In the genomic region with DNA sequence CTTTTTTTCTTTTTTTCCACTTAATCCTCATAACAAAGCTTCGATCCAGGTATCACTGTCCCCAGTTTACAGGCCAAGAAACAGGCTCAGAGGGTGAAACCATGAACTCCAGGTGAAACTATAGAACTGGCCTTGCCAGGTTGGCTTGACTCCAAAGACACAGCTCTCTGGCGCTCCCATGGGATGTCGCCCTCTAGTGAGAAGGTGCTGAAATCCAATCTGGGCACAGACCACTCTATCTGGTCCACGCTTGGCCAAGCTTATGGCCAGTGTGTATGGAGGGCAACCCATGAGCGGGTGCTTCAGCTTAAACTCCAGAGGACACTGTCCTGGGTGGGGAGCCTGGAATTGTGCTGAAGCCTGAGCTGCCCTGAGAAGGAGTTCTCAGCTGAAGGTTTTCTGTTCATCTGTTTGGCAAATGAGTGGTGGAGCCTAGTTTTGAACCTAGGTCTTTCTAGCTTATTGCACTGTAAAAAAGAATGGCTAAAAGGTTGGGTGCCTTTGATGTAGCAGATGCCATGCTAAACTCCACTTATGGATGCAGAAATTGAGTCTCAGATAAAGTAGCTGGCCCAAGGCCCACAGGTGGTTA, we compare ENCODE assay signal across 9 cellular contexts.
DNase-seq lines count a peak whose midpoint lies in the region; ATAC-seq, FAIRE-seq and TF ChIP-seq lines count a peak whose summit lies in the region.
"Had no signal": no experiment of that assay in that cellular context is flagged by ENCODE, and none has a peak within 500 bp of the region (broad histone marks: within the 10 kb centered on the region; RNA-seq: fewer than 3 reads in every experiment).

No MANE protein-coding gene starts in this region.

- H3K4me3 Mint-ChIP-seq in nephron progenitor cell (no peak overlapping the region), T-cell (no peak overlapping the region)
- H3K4me3 Mint-ChIP-seq: central memory CD8-positive, alpha-beta T cell had no signal

- no peak overlapping the region for H3K27ac Mint-ChIP-seq in nephron progenitor cell
- H3K27ac Mint-ChIP-seq in T-cell: no peak overlapping the region

- DNase-seq in NCI-H1436 (lab: John Stamatoyannopoulos, UW) (peak; percentile 41), NCI-H1436 treated with DMSO at 0.1 percent for 48 hours (lab: John Stamatoyannopoulos, UW) (no peak), Karpas-422 (peak; percentile 81), GM12878 (ENCODE audit: low read depth, low spot score) (no peak), nephron progenitor cell (peak; percentile 25), NCI-H774 (lab: John Stamatoyannopoulos, UW) (no peak), T-cell (no peak)

- TF ChIP-seq CTCF in GM12878 (IDR thresholded peaks at IDR 0.05 in 2 of 3, conservative IDR thresholded peaks at IDR 0.05 in 1 of 3; ENCODE audit: control insufficient read depth in 2 of 3, extremely low read depth in 1 of 3, insufficient read depth in 1 of 3, low read depth in 3 of 3, low read length in 3 of 3) (peak; percentile 28 to 34 (median 34); a peak in 5 of 6 replicates), nephron progenitor cell (IDR thresholded peaks at IDR 0.05) (no peak)

- peak overlapping the region; percentile 5; the same call in 1 of the 2 replicates for H3K27ac ChIP-seq in Karpas-422 (ENCODE audit: low read length)
- no peak overlapping the region for H3K27ac ChIP-seq in GM12878 (ENCODE audit: control insufficient read depth, insufficient read depth)

- H3K9ac ChIP-seq in Karpas-422 (ENCODE audit: low read length) (no peak overlapping the region), GM12878 (ENCODE audit: control insufficient read depth, insufficient read depth, low read length) (no peak overlapping the region)

- H3K27me3 ChIP-seq in Karpas-422 (ENCODE audit: low read length) (no peaks in the 10 kb centered on the region), GM12878 (replicated peaks in 1 of 2; ENCODE audit: control insufficient read depth in 2 of 2, insufficient read depth in 2 of 2, low read length in 1 of 2) (no peaks in the 10 kb centered on the region)

- H3K4me2 ChIP-seq in Karpas-422 (ENCODE audit: low read depth, low read length, poor library complexity, severe bottlenecking): no peak overlapping the region
- H3K4me2 ChIP-seq in GM12878 (ENCODE audit: control insufficient read depth, insufficient read depth): no peak overlapping the region

- H3K9me3 Mint-ChIP-seq in nephron progenitor cell (peaks cover 4% of the 10 kb centered on the region), T-cell (no peaks in the 10 kb centered on the region)
- H3K9me3 Mint-ChIP-seq: central memory CD8-positive, alpha-beta T cell had no signal

- H3K4me3 ChIP-seq in Karpas-422 (ENCODE audit: low read length): no peak overlapping the region
- no peak overlapping the region for H3K4me3 ChIP-seq in GM12878

- no peak for TF ChIP-seq RAD21 in GM12878 (IDR thresholded peaks at IDR 0.05; ENCODE audit: insufficient read depth, low read depth, low read length)

- H3K4me1 ChIP-seq in Karpas-422 (ENCODE audit: low read length): peaks cover 53% of the 10 kb centered on the region
- H3K4me1 ChIP-seq in GM12878 (ENCODE audit: control insufficient read depth, insufficient read depth, low read length): no peaks in the 10 kb centered on the region

- H3K9me3 ChIP-seq in Karpas-422 (ENCODE audit: low read length) (no peaks in the 10 kb centered on the region), GM12878 (replicated peaks; ENCODE audit: control insufficient read depth, insufficient read depth, low read length) (no peaks in the 10 kb centered on the region)

- no peak for FAIRE-seq in GM12878 (lab: Jason Lieb, UNC)

- intact Hi-C loops in GM12878 (cut with micrococcal nuclease; ENCODE audit: unreplicated experiment): no loop called here

- no peak for TF ChIP-seq POLR2A in GM12878 (IDR thresholded peaks at IDR 0.05; ENCODE audit: low read depth, low read length)

- no peaks in the 10 kb centered on the region for H3K9me2 ChIP-seq in Karpas-422 (replicated peaks; ENCODE audit: insufficient read depth, low read length)

- H2AFZ ChIP-seq in Karpas-422 (ENCODE audit: low read length) (no peak overlapping the region), GM12878 (ENCODE audit: control insufficient read depth, low read depth, low read length) (no peak overlapping the region)

- H4K20me1 ChIP-seq in Karpas-422 (ENCODE audit: insufficient read depth, low read depth, low read length) (no peaks in the 10 kb centered on the region), GM12878 (ENCODE audit: control insufficient read depth, insufficient read depth) (no peaks in the 10 kb centered on the region)

- H3K4me1 Mint-ChIP-seq in nephron progenitor cell (peaks cover 23% of the 10 kb centered on the region), T-cell (peaks cover 0 to 6% (median 2%) of the 10 kb centered on the region in 3 donors)

- in situ Hi-C loops in GM12878 (cut with MboI): no loop called here

- POLR2A ChIA-PET in GM12878 (lab: Charles Lee) (no interaction called here), T-cell (lab: Charles Lee) (no interaction called here)

- H3K36me3 ChIP-seq in Karpas-422 (ENCODE audit: insufficient read depth, low read length) (peaks cover 71% of the 10 kb centered on the region), GM12878 (ENCODE audit: control insufficient read depth in 2 of 2, insufficient read depth in 2 of 2, low read length in 1 of 2) (no peaks in the 10 kb centered on the region; a peak in 1 of 4 replicates)

- SMC1A ChIA-PET in GM12878 (lab: Charles Lee; ENCODE audit: uncharacterized antibody, unreplicated experiment): interaction anchor here (0.6 to 1.4 kb wide), 3 partner anchors 16 to 1581 kb away, joined by 3 to 4 read pairs (median 3); no protein-coding TSS in a partner anchor

- 83% methylated on average over 5 of the region's 5 CpGs for WGBS in GM12878 (ENCODE audit: insufficient coverage, insufficient replicate concordance, low lambda C conversion rate, missing lambda C conversion rate)

- BruUV-seq in GM12878 (replicated peaks; lab: Mats Ljungman, UMichigan): no TSS peak

- RAD21 ChIA-PET in GM12878 (lab: Charles Lee; ENCODE audit: unreplicated experiment): no interaction called here

- ATAC-seq in GM12878 (peak; percentile 56), T-cell (replicated peaks in 1 of 4) (no peak), HG03378 (IDR thresholded peaks at IDR 0.05; ENCODE audit: unreplicated experiment) (no peak)

- peaks cover 7% of the 10 kb centered on the region for H3K36me3 Mint-ChIP-seq in nephron progenitor cell (ENCODE audit: low read depth)
- H3K36me3 Mint-ChIP-seq in T-cell: peaks cover 81% of the 10 kb centered on the region

- H3K79me2 ChIP-seq in Karpas-422 (ENCODE audit: low read length) (peaks cover 22% of the 10 kb centered on the region), GM12878 (ENCODE audit: control insufficient read depth, insufficient read depth, low read length) (no peaks in the 10 kb centered on the region)

- no peak for TF ChIP-seq EP300 in GM12878 (IDR thresholded peaks at IDR 0.05; ENCODE audit: borderline replicate concordance in 1 of 2, control insufficient read depth in 1 of 2, low read depth in 2 of 2, low read length in 2 of 2)

- CTCF ChIA-PET in GM12878 (lab: Yijun Ruan, JAX): interaction anchor here (0.6 to 2.0 kb wide), 11 partner anchors 8 to 352 kb away, joined by 3 to 6 read pairs (median 3); no protein-coding TSS in a partner anchor
- CTCF ChIA-PET in T-cell (lab: Charles Lee): interaction anchor here in 1 of 2 donors (0.5 kb wide), 1 partner anchor 40 kb away, joined by 3 read pairs; no protein-coding TSS in a partner anchor

- no peaks in the 10 kb centered on the region for H3K27me3 Mint-ChIP-seq in nephron progenitor cell (ENCODE audit: low read depth, poor library complexity)
- no peaks in the 10 kb centered on the region for H3K27me3 Mint-ChIP-seq in T-cell
- H3K27me3 Mint-ChIP-seq: central memory CD8-positive, alpha-beta T cell had no signal

TF ChIP-seq in GM12878, 131 proteins besides CTCF, POLR2A, EP300 and RAD21:
- TF ChIP-seq MYB (IDR thresholded peaks at IDR 0.05; ENCODE audit: borderline replicate concordance, low read depth, low read length): no peak
- TF ChIP-seq, protein P1, sequence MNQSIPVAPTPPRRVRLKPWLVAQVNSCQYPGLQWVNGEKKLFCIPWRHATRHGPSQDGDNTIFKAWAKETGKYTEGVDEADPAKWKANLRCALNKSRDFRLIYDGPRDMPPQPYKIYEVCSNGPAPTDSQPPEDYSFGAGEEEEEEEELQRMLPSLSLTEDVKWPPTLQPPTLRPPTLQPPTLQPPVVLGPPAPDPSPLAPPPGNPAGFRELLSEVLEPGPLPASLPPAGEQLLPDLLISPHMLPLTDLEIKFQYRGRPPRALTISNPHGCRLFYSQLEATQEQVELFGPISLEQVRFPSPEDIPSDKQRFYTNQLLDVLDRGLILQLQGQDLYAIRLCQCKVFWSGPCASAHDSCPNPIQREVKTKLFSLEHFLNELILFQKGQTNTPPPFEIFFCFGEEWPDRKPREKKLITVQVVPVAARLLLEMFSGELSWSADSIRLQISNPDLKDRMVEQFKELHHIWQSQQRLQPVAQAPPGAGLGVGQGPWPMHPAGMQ (IDR thresholded peaks at IDR 0.05; ENCODE audit: borderline replicate concordance): no peak
- TF ChIP-seq MEF2B (IDR thresholded peaks at IDR 0.05; ENCODE audit: partially characterized antibody, poor library complexity, severe bottlenecking): peak; percentile 33
- TF ChIP-seq SREBF2 (IDR thresholded peaks at IDR 0.05; ENCODE audit: low read length): no peak

Comparison
In these comparisons a context has a peak if more than half of its experiments do, and no peak if none do; other contexts are left out.
1. DNase-seq: peak in NCI-H1436 (single experiment), Karpas-422 (single experiment) and nephron progenitor cell (single experiment); none in NCI-H1436 treated with DMSO at 0.1 percent for 48 hours (single experiment), GM12878 (single experiment), NCI-H774 (single experiment) and T-cell (0 of 34).